Comparison of ENCODE assay signal across 23 cellular contexts in genomic region chr1:93980881-93981280, GRCh38.
A peak's percentile ranks its signal among the peaks of the same experiment; 100 is the strongest.
DNase-seq lines count a peak whose midpoint lies in the region; ATAC-seq and TF ChIP-seq lines count a peak whose summit lies in the region.
"Had no signal": no experiment of that assay in that cellular context is flagged by ENCODE, and none has a peak within 500 bp of the region (broad histone marks: within the 10 kb centered on the region; RNA-seq: fewer than 3 reads in every experiment).

No MANE protein-coding gene starts in this region.

- no peak overlapping the region for H3K9ac ChIP-seq in parathyroid adenoma
- no peak overlapping the region for H3K9ac ChIP-seq in colonic mucosa (ENCODE audit: low read depth in 2 of 2, low read length in 2 of 2)
- H3K9ac ChIP-seq: BLaER1 treated with 17β-estradiol and CSF1 and Interleukin-3, amounts not matched to agents 10 nM and 100 nM had no signal

- no peaks in the 10 kb centered on the region for H3K9me3 ChIP-seq in parathyroid adenoma (ENCODE audit: control insufficient read depth, low read length)
- no peaks in the 10 kb centered on the region for H3K9me3 ChIP-seq in colonic mucosa
- H3K9me3 ChIP-seq: BLaER1 treated with 17β-estradiol and CSF1 and Interleukin-3, amounts not matched to agents 10 nM and 100 nM; gastroesophageal sphincter; ovary had no signal

- peaks cover 56% of the 10 kb centered on the region for H3K4me1 Mint-ChIP-seq in HFFc6 (ENCODE audit: low read depth)
- H3K4me1 Mint-ChIP-seq: natural killer cell had no signal

- no peak overlapping the region for H3K4me2 ChIP-seq in parathyroid adenoma (ENCODE audit: low read length)

- no peaks in the 10 kb centered on the region for H3K9me3 Mint-ChIP-seq in HFFc6
- H3K9me3 Mint-ChIP-seq: activated T-cell treated with anti-CD3 and anti-CD28 coated beads, Interleukin-2, amount 50 U/mL, for 24 hours; natural killer cell had no signal

- peak overlapping the region; percentile 79; the same call in 1 of the 2 replicates for H3K27ac Mint-ChIP-seq in HFFc6
- H3K27ac Mint-ChIP-seq: activated T-cell treated with anti-CD3 and anti-CD28 coated beads, Interleukin-2, amount 50 U/mL, for 24 hours; natural killer cell; type B pancreatic cell had no signal

- intact Hi-C loops in colonic mucosa (cut with DNase I), result no loop called here

- H2AFZ ChIP-seq in parathyroid adenoma, result no peak overlapping the region

- ATAC-seq in GM18861 (IDR thresholded peaks at IDR 0.05; ENCODE audit: unreplicated experiment) (no peak), HG02870 (IDR thresholded peaks at IDR 0.05; ENCODE audit: unreplicated experiment) (no peak)
- ATAC-seq: gastroesophageal sphincter, natural killer cell had no signal

- H3K4me3 Mint-ChIP-seq in HFFc6, result no peak overlapping the region
- H3K4me3 Mint-ChIP-seq: activated T-cell treated with anti-CD3 and anti-CD28 coated beads, Interleukin-2, amount 50 U/mL, for 24 hours; natural killer cell; type B pancreatic cell had no signal

- H3K36me3 Mint-ChIP-seq in HFFc6 (ENCODE audit: low read depth), result no peaks in the 10 kb centered on the region
- H3K36me3 Mint-ChIP-seq: natural killer cell, type B pancreatic cell had no signal

- no peaks in the 10 kb centered on the region; the same call in none of the 2 replicates for H3K27me3 Mint-ChIP-seq in HFFc6 (ENCODE audit: insufficient read depth)
- H3K27me3 Mint-ChIP-seq: type B pancreatic cell had no signal

- H3K27ac ChIP-seq in angular gyrus (ENCODE audit: low read depth, low read length) (peak overlapping the region; percentile 44), parathyroid adenoma (peak overlapping the region; percentile 19), colonic mucosa (no peak overlapping the region)
- H3K27ac ChIP-seq: BLaER1 treated with 17β-estradiol and CSF1 and Interleukin-3, amounts not matched to agents 10 nM and 100 nM had no signal

- H3K79me2 ChIP-seq in parathyroid adenoma, result no peaks in the 10 kb centered on the region

- H3K4me3 ChIP-seq in fibroblast of the aortic adventitia (ENCODE audit: low read depth, low read length) (no peak overlapping the region), parathyroid adenoma (ENCODE audit: low read depth, low read length) (no peak overlapping the region), colonic mucosa (no peak overlapping the region)
- H3K4me3 ChIP-seq: BLaER1 treated with 17β-estradiol and CSF1 and Interleukin-3, amounts not matched to agents 10 nM and 100 nM; gastroesophageal sphincter; ovary had no signal

- DNase-seq in HFFc6 (peak; percentile 24), fibroblast of the aortic adventitia (ENCODE audit: low read depth) (peak; percentile 60), colonic mucosa (no peak)
- no peak for DNase-seq in activated CD4-positive, alpha-beta T cell treated with anti-CD3 and anti-CD28 coated beads, Interleukin-2, amount 50 U/mL, for 4 hours
- DNase-seq: activated CD4-positive, CD25-positive, alpha-beta regulatory T cell treated with anti-CD3 and anti-CD28 coated beads, Interleukin-2, amount 50 U/mL, for 72 hours; activated naive CD4-positive, alpha-beta T cell; activated T-cell treated with anti-CD3 and anti-CD28 coated beads, Interleukin-2, amount 50 U/mL, for 24 hours; amniotic stem cell; central memory CD4-positive, alpha-beta T cell; MM.1S; natural killer cell; NCI-H2171; NCI-H748 treated with DMSO at 0.1 percent for 48 hours; ovary; right cardiac atrium; stimulated activated CD8-positive, alpha-beta memory T cell treated with anti-CD3 and anti-CD28 coated beads, Interleukin-4, amount 100 ng/mL, for 48 hours had no signal

- H3K36me3 ChIP-seq in parathyroid adenoma (ENCODE audit: control insufficient read depth, insufficient read depth, low read length) (no peaks in the 10 kb centered on the region), colonic mucosa (no peaks in the 10 kb centered on the region)
- H3K36me3 ChIP-seq: BLaER1 treated with 17β-estradiol and CSF1 and Interleukin-3, amounts not matched to agents 10 nM and 100 nM; gastroesophageal sphincter; ovary had no signal

- no peak for TF ChIP-seq CTCF in HFFc6 (IDR thresholded peaks at IDR 0.05)
- no peak for TF ChIP-seq CTCF in fibroblast of the aortic adventitia (IDR thresholded peaks at IDR 0.05; ENCODE audit: insufficient read depth, low read length)
- no peak for TF ChIP-seq CTCF in parathyroid adenoma (IDR thresholded peaks at IDR 0.05)
- no peak for TF ChIP-seq CTCF in colonic mucosa (IDR thresholded peaks at IDR 0.05)

- H3K27me3 ChIP-seq in parathyroid adenoma (ENCODE audit: control insufficient read depth, insufficient read depth, low read length) (no peaks in the 10 kb centered on the region), colonic mucosa (no peaks in the 10 kb centered on the region)
- H3K27me3 ChIP-seq: BLaER1 treated with 17β-estradiol and CSF1 and Interleukin-3, amounts not matched to agents 10 nM and 100 nM; gastroesophageal sphincter; ovary had no signal

- H3K4me1 ChIP-seq in parathyroid adenoma, result no peaks in the 10 kb centered on the region
- no peaks in the 10 kb centered on the region for H3K4me1 ChIP-seq in colonic mucosa

Comparison
In these comparisons a context has a peak if more than half of its experiments do, and no peak if none do; other contexts are left out.
1. DNase-seq: peak in HFFc6 (single experiment) and fibroblast of the aortic adventitia (single experiment); none in colonic mucosa (single experiment) and activated CD4-positive, alpha-beta T cell treated with anti-CD3 and anti-CD28 coated beads, Interleukin-2, amount 50 U/mL, for 4 hours (0 of 2).